In the genomic region with DNA sequence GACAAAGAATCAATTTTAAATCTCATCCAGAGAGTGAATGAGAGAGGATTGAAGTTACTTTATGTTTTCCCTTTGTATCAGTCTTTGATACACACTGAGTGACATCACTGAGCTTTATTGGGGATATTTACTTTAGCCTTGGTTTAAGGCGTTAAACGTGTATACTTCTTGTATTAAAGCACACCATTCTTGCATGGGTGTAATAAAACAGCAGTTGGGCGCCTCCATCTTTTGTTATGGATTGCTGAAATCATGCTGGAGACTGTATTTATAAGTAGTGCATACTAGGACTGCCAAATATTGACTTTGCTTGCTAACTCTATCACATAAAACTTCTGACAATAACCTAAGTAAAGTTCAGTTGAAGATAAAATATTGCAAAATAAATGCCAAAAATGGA, we compare ENCODE assay signal across 17 cellular contexts.
DNase-seq lines count a peak whose midpoint lies in the region; ATAC-seq lines count a peak whose summit lies in the region.
"Had no signal": no experiment of that assay in that cellular context is flagged by ENCODE, and none has a peak within 500 bp of the region (broad histone marks: within the 10 kb centered on the region; RNA-seq: fewer than 3 reads in every experiment).

No MANE protein-coding gene starts in this region.

- no peaks in the 10 kb centered on the region for H3K36me3 ChIP-seq in HAP-1 (replicated peaks)
- H3K36me3 ChIP-seq: BLaER1 had no signal

- in situ Hi-C loops in HAP-1 (cut with MboI; ENCODE audit: low sequenced_read_pairs) = no loop called here

- peaks cover 12% of the 10 kb centered on the region for H3K4me1 ChIP-seq in HAP-1
- H3K4me1 ChIP-seq: A549, BLaER1 had no signal

- no peaks in the 10 kb centered on the region for H3K27me3 ChIP-seq in HAP-1 (ENCODE audit: low read depth)
- H3K27me3 ChIP-seq: BLaER1 had no signal

- ATAC-seq in HG02759 (IDR thresholded peaks at IDR 0.05; ENCODE audit: unreplicated experiment) = no peak
- no peak for ATAC-seq in HG03457 (IDR thresholded peaks at IDR 0.05; ENCODE audit: unreplicated experiment)
- ATAC-seq: A549, HCT116, HepG2 had no signal

- H3K9me3 ChIP-seq in HAP-1 = no peaks in the 10 kb centered on the region
- H3K9me3 ChIP-seq: A549, BLaER1 had no signal

- no peak overlapping the region for H3K4me3 ChIP-seq in HAP-1
- H3K4me3 ChIP-seq: A549, BLaER1, GM23248 had no signal

- DNase-seq in DMS153 (lab: John Stamatoyannopoulos, UW) (peak; percentile 59), HAP-1 (ENCODE audit: low spot score in 2 of 2) (peak; percentile 55 to 76), NCI-H2081 treated with DMSO at 0.1 percent for 48 hours (lab: John Stamatoyannopoulos, UW) (peak; percentile 46), NCI-H774 (lab: John Stamatoyannopoulos, UW) (peak; percentile 54), glomerular visceral epithelial cell (ENCODE audit: extremely low spot score) (no peak), T1000 (lab: John Stamatoyannopoulos, UW) (no peak)
- DNase-seq: AML-193; CD4-positive, alpha-beta memory T cell; GM23248; HFFc6; KBM-7 had no signal

Comparison
In these comparisons a context has a peak if more than half of its experiments do, and no peak if none do; other contexts are left out.
1. DNase-seq: peak in DMS153 (single experiment), HAP-1 (2 of 2), NCI-H2081 treated with DMSO at 0.1 percent for 48 hours (single experiment) and NCI-H774 (single experiment); none in glomerular visceral epithelial cell (single experiment) and T1000 (single experiment).